Comparison of ENCODE assay signal across 19 cellular contexts in genomic region chr7:26964409-26964808, GRCh38.
"Had no signal": no experiment of that assay in that cellular context is flagged by ENCODE, and none has a peak within 500 bp of the region (broad histone marks: within the 10 kb centered on the region; RNA-seq: fewer than 3 reads in every experiment).

No MANE protein-coding gene starts in this region.

- H3K4me1 Mint-ChIP-seq: activated naive CD8-positive, alpha-beta T cell treated with anti-CD3 and anti-CD28 coated beads, Interleukin-2, amount 50 U/mL, for 24 hours; naive thymus-derived CD4-positive, alpha-beta T cell; neural progenitor cell; stimulated activated effector memory CD8-positive, alpha-beta T cell treated with anti-CD3 and anti-CD28 coated beads, Interleukin-12 subunit alpha, Interleukin-12 subunit beta, amount 100 ng/mL, for 72 hours; stimulated activated naive CD8-positive, alpha-beta T cell treated with anti-CD3 and anti-CD28 coated beads, Interleukin-15, amount 100 ng/mL, for 72 hours had no signal

- DNase-seq: activated CD4-positive, alpha-beta memory T cell treated with anti-CD3 and anti-CD28 coated beads for 36 hours; activated CD4-positive, alpha-beta T cell treated with anti-CD3 and anti-CD28 coated beads for 4 hours; activated CD4-positive, CD25-positive, alpha-beta regulatory T cell; activated gamma-delta T cell; activated naive CD4-positive, alpha-beta T cell treated with anti-CD3 and anti-CD28 coated beads, Interleukin-2, amount 50 U/mL, for 16 hours; activated naive CD8-positive, alpha-beta T cell treated with anti-CD3 and anti-CD28 coated beads, Interleukin-2, amount 50 U/mL, for 24 hours; activated T-cell treated with anti-CD3 and anti-CD28 coated beads, Interleukin-2, amount 50 U/mL, for 72 hours; effector CD4-positive, alpha-beta T cell; kidney; lower lobe of right lung; naive thymus-derived CD4-positive, alpha-beta T cell; small intestine; stimulated activated CD4-positive, alpha-beta T cell treated with anti-CD3 and anti-CD28 coated beads, Interleukin-2, amount 100 ng/mL, for 24 hours; stimulated activated naive CD8-positive, alpha-beta T cell treated with anti-CD3 and anti-CD28 coated beads, Interleukin-15, amount 100 ng/mL, for 72 hours; tibial artery had no signal

- H3K9me3 Mint-ChIP-seq: activated CD4-positive, alpha-beta memory T cell treated with anti-CD3 and anti-CD28 coated beads for 36 hours; activated naive CD8-positive, alpha-beta T cell treated with anti-CD3 and anti-CD28 coated beads, Interleukin-2, amount 50 U/mL, for 24 hours; activated T-cell treated with anti-CD3 and anti-CD28 coated beads, Interleukin-2, amount 50 U/mL, for 72 hours; neural progenitor cell; stimulated activated effector memory CD8-positive, alpha-beta T cell treated with anti-CD3 and anti-CD28 coated beads, Interleukin-12 subunit alpha, Interleukin-12 subunit beta, amount 100 ng/mL, for 72 hours; stimulated activated naive CD8-positive, alpha-beta T cell treated with anti-CD3 and anti-CD28 coated beads, Interleukin-15, amount 100 ng/mL, for 72 hours had no signal

- H3K4me3 Mint-ChIP-seq: activated CD4-positive, alpha-beta memory T cell treated with anti-CD3 and anti-CD28 coated beads for 36 hours; activated naive CD8-positive, alpha-beta T cell treated with anti-CD3 and anti-CD28 coated beads, Interleukin-2, amount 50 U/mL, for 24 hours; activated T-cell treated with anti-CD3 and anti-CD28 coated beads, Interleukin-2, amount 50 U/mL, for 72 hours; naive thymus-derived CD4-positive, alpha-beta T cell; neural progenitor cell; stimulated activated effector memory CD8-positive, alpha-beta T cell treated with anti-CD3 and anti-CD28 coated beads, Interleukin-12 subunit alpha, Interleukin-12 subunit beta, amount 100 ng/mL, for 72 hours; stimulated activated naive CD8-positive, alpha-beta T cell treated with anti-CD3 and anti-CD28 coated beads, Interleukin-15, amount 100 ng/mL, for 72 hours had no signal

- H3K36me3 Mint-ChIP-seq: activated CD4-positive, alpha-beta memory T cell treated with anti-CD3 and anti-CD28 coated beads for 36 hours; naive thymus-derived CD4-positive, alpha-beta T cell; neural progenitor cell; stimulated activated effector memory CD8-positive, alpha-beta T cell treated with anti-CD3 and anti-CD28 coated beads, Interleukin-12 subunit alpha, Interleukin-12 subunit beta, amount 100 ng/mL, for 72 hours had no signal

- H3K27me3 Mint-ChIP-seq: activated CD4-positive, alpha-beta memory T cell treated with anti-CD3 and anti-CD28 coated beads for 36 hours; activated naive CD8-positive, alpha-beta T cell treated with anti-CD3 and anti-CD28 coated beads, Interleukin-2, amount 50 U/mL, for 24 hours had no signal

- FAIRE-seq: endometrium, kidney, small intestine had no signal

- ATAC-seq: activated naive CD8-positive, alpha-beta T cell treated with anti-CD3 and anti-CD28 coated beads, Interleukin-2, amount 50 U/mL, for 24 hours; activated T-cell treated with anti-CD3 and anti-CD28 coated beads, Interleukin-2, amount 50 U/mL, for 72 hours; lower lobe of right lung; naive thymus-derived CD4-positive, alpha-beta T cell; sciatic nerve; stimulated activated effector memory CD8-positive, alpha-beta T cell treated with anti-CD3 and anti-CD28 coated beads, Interleukin-12 subunit alpha, Interleukin-12 subunit beta, amount 100 ng/mL, for 72 hours; stimulated activated naive CD8-positive, alpha-beta T cell treated with anti-CD3 and anti-CD28 coated beads, Interleukin-15, amount 100 ng/mL, for 72 hours had no signal

- H3K27ac Mint-ChIP-seq: activated CD4-positive, alpha-beta memory T cell treated with anti-CD3 and anti-CD28 coated beads for 36 hours; activated naive CD8-positive, alpha-beta T cell treated with anti-CD3 and anti-CD28 coated beads, Interleukin-2, amount 50 U/mL, for 24 hours; activated T-cell treated with anti-CD3 and anti-CD28 coated beads, Interleukin-2, amount 50 U/mL, for 72 hours; naive thymus-derived CD4-positive, alpha-beta T cell; neural progenitor cell; stimulated activated effector memory CD8-positive, alpha-beta T cell treated with anti-CD3 and anti-CD28 coated beads, Interleukin-12 subunit alpha, Interleukin-12 subunit beta, amount 100 ng/mL, for 72 hours; stimulated activated naive CD8-positive, alpha-beta T cell treated with anti-CD3 and anti-CD28 coated beads, Interleukin-15, amount 100 ng/mL, for 72 hours had no signal
